25 cellular contexts compared by ENCODE assay signal in the genomic region with DNA sequence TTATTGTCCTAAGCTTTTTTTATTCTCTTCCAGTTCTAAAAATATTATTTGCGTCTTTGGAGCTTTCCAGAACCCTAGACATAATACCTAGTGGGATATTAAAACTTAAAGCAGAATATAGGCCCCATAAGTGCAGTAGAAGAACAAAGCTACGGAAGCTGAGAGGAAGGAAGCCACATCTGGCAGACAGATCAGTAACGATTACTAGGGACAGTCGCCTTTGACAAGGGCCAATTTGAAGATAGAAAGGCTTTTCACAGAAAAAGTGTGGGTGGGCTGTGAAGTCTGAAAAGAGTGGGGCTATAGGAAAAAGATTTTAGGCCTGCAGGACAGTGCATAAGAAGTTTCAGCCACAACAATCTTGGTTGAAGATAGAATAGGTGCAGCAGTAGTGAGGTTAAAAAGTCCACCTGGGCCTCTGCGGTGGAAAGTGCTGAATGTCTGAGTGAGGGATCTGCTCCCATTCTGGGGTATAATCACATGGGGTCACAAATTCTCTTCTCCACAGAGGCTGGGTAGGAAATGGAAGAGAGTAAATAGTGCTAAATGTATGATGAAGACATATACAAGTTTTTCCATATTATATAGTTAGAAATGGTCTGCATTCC.
A peak's percentile ranks its signal among the peaks of the same experiment; 100 is the strongest.
DNase-seq lines count a peak whose midpoint lies in the region; ATAC-seq, FAIRE-seq and TF ChIP-seq lines count a peak whose summit lies in the region.
"Had no signal": no experiment of that assay in that cellular context is flagged by ENCODE, and none has a peak within 500 bp of the region (broad histone marks: within the 10 kb centered on the region; RNA-seq: fewer than 3 reads in every experiment).

No MANE protein-coding gene starts in this region.

- no peak for FAIRE-seq in small intestine (lab: Jason Lieb, UNC)
- FAIRE-seq: GM19239 had no signal

- no peak overlapping the region for H3K27ac ChIP-seq in OCI-LY7 (ENCODE audit: low read depth, low read length, poor library complexity, severe bottlenecking)
- H3K27ac ChIP-seq in small intestine (ENCODE audit: low read depth in 1 of 2, low read length in 1 of 2) = no peak overlapping the region
- H3K27ac ChIP-seq: HL-60, KMS-11, left lung, ovary, sigmoid colon had no signal

- H3K36me3 ChIP-seq in OCI-LY7 (ENCODE audit: insufficient read depth, low read length) (no peaks in the 10 kb centered on the region), small intestine (ENCODE audit: control insufficient read depth in 2 of 2, insufficient read depth in 2 of 2, low read length in 2 of 2) (no peaks in the 10 kb centered on the region)
- H3K36me3 ChIP-seq: left lung, ovary, sigmoid colon had no signal

- H3K9me3 ChIP-seq in OCI-LY7 (ENCODE audit: low read length) = no peaks in the 10 kb centered on the region
- H3K9me3 ChIP-seq in small intestine (ENCODE audit: control insufficient read depth, low read depth) = no peaks in the 10 kb centered on the region
- H3K9me3 ChIP-seq: Caco-2, ovary, sigmoid colon had no signal

- H3K4me1 ChIP-seq in OCI-LY7 (ENCODE audit: insufficient read depth, low read length, poor library complexity, severe bottlenecking) (peaks cover 21% of the 10 kb centered on the region), small intestine (ENCODE audit: control insufficient read depth in 2 of 2, insufficient read depth in 1 of 2, low read depth in 1 of 2, low read length in 1 of 2) (no peaks in the 10 kb centered on the region)
- H3K4me1 ChIP-seq: Caco-2, left lung, sigmoid colon had no signal

- H3K27me3 ChIP-seq in small intestine (ENCODE audit: control insufficient read depth in 2 of 2, insufficient read depth in 2 of 2, low read length in 2 of 2) = no peaks in the 10 kb centered on the region
- H3K27me3 ChIP-seq: left lung, ovary, sigmoid colon had no signal

- no peak for DNase-seq in activated naive CD4-positive, alpha-beta T cell treated with anti-CD3 and anti-CD28 coated beads, Interleukin-2, amount 10 ng/mL, durations not matched to agents 7 days and 5 days
- no peak for DNase-seq in activated naive CD4-positive, alpha-beta T cell treated with Interleukin-2 at 50 U/mL for 16 hours
- peak; percentile 4 for DNase-seq in OCI-LY7 (ENCODE audit: low spot score)
- no peak for DNase-seq in activated naive CD4-positive, alpha-beta T cell treated with anti-CD3 and anti-CD28 coated beads, Interleukin-2, amount 50 U/mL, for 72 hours (ENCODE audit: low spot score in 2 of 2)
- no peak for DNase-seq in stimulated activated naive CD8-positive, alpha-beta T cell treated with anti-CD3 and anti-CD28 coated beads, Interleukin-15, Interleukin-2, amounts not matched to agents 100 U/mL and 50 U/mL, for 24 hours
- no peak for DNase-seq in islet precursor cell
- DNase-seq in small intestine = no peak
- DNase-seq: activated CD8-positive, alpha-beta memory T cell treated with anti-CD3 and anti-CD28 coated beads, Interleukin-2, amount 50 U/mL, for 48 hours; amniotic stem cell; Caco-2; caudate nucleus; effector CD4-positive, alpha-beta T cell; H7; left lung; NCI-H1105 treated with DMSO at 0.1 percent for 48 hours; NCI-H524 treated with DMSO at 0.1 percent for 48 hours; ovary; Right ventricle myocardium superior; sigmoid colon; stimulated activated CD4-positive, alpha-beta T cell treated with anti-CD3 and anti-CD28 coated beads, Interleukin-1b, Interleukin-23, amount 100 ng/mL, for 48 hours had no signal

- CTCF ChIA-PET in activated naive CD4-positive, alpha-beta T cell treated with anti-CD3 and anti-CD28 coated beads, Interleukin-2, amount 10 ng/mL, durations not matched to agents 7 days and 5 days (lab: Charles Lee) = no interaction called here
- CTCF ChIA-PET in OCI-LY7 (lab: Charles Lee; ENCODE audit: unreplicated experiment) = no interaction called here

- H3K4me3 ChIP-seq in OCI-LY7 (ENCODE audit: low read depth, low read length, poor library complexity, severe bottlenecking) (no peak overlapping the region), small intestine (ENCODE audit: low read depth in 1 of 2, low read length in 2 of 2) (no peak overlapping the region)
- H3K4me3 ChIP-seq: left lung, ovary, sigmoid colon had no signal

- H3K9me3 Mint-ChIP-seq in activated naive CD4-positive, alpha-beta T cell treated with anti-CD3 and anti-CD28 coated beads, Interleukin-2, amount 10 ng/mL, durations not matched to agents 7 days and 5 days = peaks cover 10% of the 10 kb centered on the region
- peaks cover 0 to 6% of the 10 kb centered on the region in 2 donors for H3K9me3 Mint-ChIP-seq in activated naive CD4-positive, alpha-beta T cell treated with anti-CD3 and anti-CD28 coated beads, Interleukin-2, amount 50 U/mL, for 72 hours

- intact Hi-C loops in OCI-LY7 (cut with micrococcal nuclease; ENCODE audit: unreplicated experiment) = no loop called here

- peak overlapping the region; percentile 31; the same call in 1 of the 2 replicates for H2AFZ ChIP-seq in OCI-LY7 (ENCODE audit: low read length)

- WGBS in small intestine, 3 donors = 34 to 71% (median 68%) methylated on average over 5 of the region's 5 CpGs

- H3K27me3 Mint-ChIP-seq in activated naive CD4-positive, alpha-beta T cell treated with anti-CD3 and anti-CD28 coated beads, Interleukin-2, amount 10 ng/mL, durations not matched to agents 7 days and 5 days = no peaks in the 10 kb centered on the region

- H3K4me2 ChIP-seq in OCI-LY7 (ENCODE audit: low read length) = peak overlapping the region; percentile 26; the same call in 1 of the 2 replicates
- H3K4me2 ChIP-seq: KMS-11 had no signal

- BruUV-seq in OCI-LY7 (replicated peaks; lab: Mats Ljungman, UMichigan) = no TSS peak

- peaks cover 54% of the 10 kb centered on the region for H3K4me1 Mint-ChIP-seq in activated naive CD4-positive, alpha-beta T cell treated with anti-CD3 and anti-CD28 coated beads, Interleukin-2, amount 10 ng/mL, durations not matched to agents 7 days and 5 days
- H3K4me1 Mint-ChIP-seq: WTC11 had no signal

- H3K79me2 ChIP-seq in OCI-LY7 (ENCODE audit: insufficient read depth, low read depth, low read length) = no peaks in the 10 kb centered on the region

- peak overlapping the region; percentile 81 for H3K27ac Mint-ChIP-seq in activated naive CD4-positive, alpha-beta T cell treated with anti-CD3 and anti-CD28 coated beads, Interleukin-2, amount 10 ng/mL, durations not matched to agents 7 days and 5 days
- peak overlapping the region; percentile 40 to 59 for H3K27ac Mint-ChIP-seq in activated naive CD4-positive, alpha-beta T cell treated with anti-CD3 and anti-CD28 coated beads, Interleukin-2, amount 50 U/mL, for 72 hours
- H3K27ac Mint-ChIP-seq: WTC11 had no signal

- POLR2A ChIA-PET in OCI-LY7 (lab: Charles Lee) = no interaction called here

- H3K9me2 ChIP-seq in OCI-LY7 (ENCODE audit: insufficient read depth, low read length) = no peaks in the 10 kb centered on the region

- H3K4me3 Mint-ChIP-seq in activated naive CD4-positive, alpha-beta T cell treated with anti-CD3 and anti-CD28 coated beads, Interleukin-2, amount 10 ng/mL, durations not matched to agents 7 days and 5 days = no peak overlapping the region
- H3K4me3 Mint-ChIP-seq: WTC11 had no signal

- peaks cover 1% of the 10 kb centered on the region for H3K36me3 Mint-ChIP-seq in activated naive CD4-positive, alpha-beta T cell treated with anti-CD3 and anti-CD28 coated beads, Interleukin-2, amount 10 ng/mL, durations not matched to agents 7 days and 5 days
- H3K36me3 Mint-ChIP-seq in activated naive CD4-positive, alpha-beta T cell treated with anti-CD3 and anti-CD28 coated beads, Interleukin-2, amount 50 U/mL, for 72 hours = peaks cover 0 to 18% of the 10 kb centered on the region in 2 donors
- H3K36me3 Mint-ChIP-seq: WTC11 had no signal

- peak; percentile 22 to 43 for ATAC-seq in activated naive CD4-positive, alpha-beta T cell treated with anti-CD3 and anti-CD28 coated beads, Interleukin-2, amount 50 U/mL, for 72 hours
- peak; percentile 28 for ATAC-seq in stimulated activated naive CD8-positive, alpha-beta T cell treated with anti-CD3 and anti-CD28 coated beads, Interleukin-15, Interleukin-2, amounts not matched to agents 100 U/mL and 50 U/mL, for 24 hours
- ATAC-seq in HG03108 (IDR thresholded peaks at IDR 0.05; ENCODE audit: unreplicated experiment) = no peak
- ATAC-seq: left lung, WTC11 had no signal

- no peak for TF ChIP-seq CTCF in OCI-LY7 (conservative IDR thresholded peaks at IDR 0.05; ENCODE audit: low read length)

- H4K20me1 ChIP-seq in OCI-LY7 (ENCODE audit: insufficient read depth, low read length) = no peaks in the 10 kb centered on the region
